Comparison of ENCODE assay signal across 1 cellular context in genomic region chr17:40816569-40816968, GRCh38.
TF ChIP-seq lines count a peak whose summit lies in the region.

No MANE protein-coding gene starts in this region.

TF ChIP-seq in K562, 482 proteins besides CTCF, POLR2A, EP300 and RAD21 (continues in another document):
- no peak for TF ChIP-seq IRF2 (CRISPR knock-in tag; IDR thresholded peaks at IDR 0.05)
- no peak for TF ChIP-seq OTX1 (CRISPR knock-in tag; IDR thresholded peaks at IDR 0.05)
- no peak for TF ChIP-seq SIRT6 (IDR thresholded peaks at IDR 0.05; ENCODE audit: low read depth, low read length)
- no peak for TF ChIP-seq CSDE1 (IDR thresholded peaks at IDR 0.05)
- TF ChIP-seq, protein P1, sequence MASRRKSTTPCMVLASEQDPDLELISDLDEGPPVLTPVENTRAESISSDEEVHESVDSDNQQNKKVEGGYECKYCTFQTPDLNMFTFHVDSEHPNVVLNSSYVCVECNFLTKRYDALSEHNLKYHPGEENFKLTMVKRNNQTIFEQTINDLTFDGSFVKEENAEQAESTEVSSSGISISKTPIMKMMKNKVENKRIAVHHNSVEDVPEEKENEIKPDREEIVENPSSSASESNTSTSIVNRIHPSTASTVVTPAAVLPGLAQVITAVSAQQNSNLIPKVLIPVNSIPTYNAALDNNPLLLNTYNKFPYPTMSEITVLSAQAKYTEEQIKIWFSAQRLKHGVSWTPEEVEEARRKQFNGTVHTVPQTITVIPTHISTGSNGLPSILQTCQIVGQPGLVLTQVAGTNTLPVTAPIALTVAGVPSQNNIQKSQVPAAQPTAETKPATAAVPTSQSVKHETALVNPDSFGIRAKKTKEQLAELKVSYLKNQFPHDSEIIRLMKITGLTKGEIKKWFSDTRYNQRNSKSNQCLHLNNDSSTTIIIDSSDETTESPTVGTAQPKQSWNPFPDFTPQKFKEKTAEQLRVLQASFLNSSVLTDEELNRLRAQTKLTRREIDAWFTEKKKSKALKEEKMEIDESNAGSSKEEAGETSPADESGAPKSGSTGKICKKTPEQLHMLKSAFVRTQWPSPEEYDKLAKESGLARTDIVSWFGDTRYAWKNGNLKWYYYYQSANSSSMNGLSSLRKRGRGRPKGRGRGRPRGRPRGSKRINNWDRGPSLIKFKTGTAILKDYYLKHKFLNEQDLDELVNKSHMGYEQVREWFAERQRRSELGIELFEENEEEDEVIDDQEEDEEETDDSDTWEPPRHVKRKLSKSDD (conservative IDR thresholded peaks at IDR 0.05; ENCODE audit: low read length) = no peak
- TF ChIP-seq TCFL5 (CRISPR knock-in tag; conservative IDR thresholded peaks at IDR 0.05) = no peak
- no peak for TF ChIP-seq ZNF696 (CRISPR knock-in tag; conservative IDR thresholded peaks at IDR 0.05)
- no peak for TF ChIP-seq DDX20 (tag; IDR thresholded peaks at IDR 0.05; ENCODE audit: low read depth)
- TF ChIP-seq ZNF780A (CRISPR knock-in tag; IDR thresholded peaks at IDR 0.05) = no peak
- no peak for TF ChIP-seq KDM4B (IDR thresholded peaks at IDR 0.05; ENCODE audit: borderline replicate concordance in 2 of 2, low read depth in 1 of 2)
- TF ChIP-seq ZBTB33 (CRISPR knock-in tag; IDR thresholded peaks at IDR 0.05) = no peak
- TF ChIP-seq SOX6 (IDR thresholded peaks at IDR 0.05) = 0 out of 2 replicates have a peak, but pooled peaks have one; percentile 44
- peak; percentile 29 for TF ChIP-seq TAF1 (IDR thresholded peaks at IDR 0.05; ENCODE audit: control insufficient read depth, extremely low read depth, insufficient read depth, low read length, severe bottlenecking)
- peak; percentile 56 for TF ChIP-seq SMARCA4 (IDR thresholded peaks at IDR 0.05)
- no peak for TF ChIP-seq HMGXB4 (CRISPR knock-in tag; IDR thresholded peaks at IDR 0.05)
- TF ChIP-seq SAFB2 (IDR thresholded peaks at IDR 0.05; ENCODE audit: borderline replicate concordance, low read depth, low read length, severe bottlenecking) = no peak
- TF ChIP-seq STAT6 (CRISPR knock-in tag; IDR thresholded peaks at IDR 0.05) = no peak
- no peak for TF ChIP-seq TAF9B (IDR thresholded peaks at IDR 0.05; ENCODE audit: partially characterized antibody)
- no peak for TF ChIP-seq HMGN3 (IDR thresholded peaks at IDR 0.05; ENCODE audit: borderline replicate concordance, extremely low read depth, insufficient read length, low read depth, low read length)
- no peak for TF ChIP-seq SP1 (CRISPR knock-in tag; IDR thresholded peaks at IDR 0.05)
- TF ChIP-seq ETV5 (CRISPR knock-in tag; IDR thresholded peaks at IDR 0.05; ENCODE audit: low read depth) = no peak
- TF ChIP-seq ELF1 (tag; IDR thresholded peaks at IDR 0.05) = no peak
- TF ChIP-seq, protein P2, sequence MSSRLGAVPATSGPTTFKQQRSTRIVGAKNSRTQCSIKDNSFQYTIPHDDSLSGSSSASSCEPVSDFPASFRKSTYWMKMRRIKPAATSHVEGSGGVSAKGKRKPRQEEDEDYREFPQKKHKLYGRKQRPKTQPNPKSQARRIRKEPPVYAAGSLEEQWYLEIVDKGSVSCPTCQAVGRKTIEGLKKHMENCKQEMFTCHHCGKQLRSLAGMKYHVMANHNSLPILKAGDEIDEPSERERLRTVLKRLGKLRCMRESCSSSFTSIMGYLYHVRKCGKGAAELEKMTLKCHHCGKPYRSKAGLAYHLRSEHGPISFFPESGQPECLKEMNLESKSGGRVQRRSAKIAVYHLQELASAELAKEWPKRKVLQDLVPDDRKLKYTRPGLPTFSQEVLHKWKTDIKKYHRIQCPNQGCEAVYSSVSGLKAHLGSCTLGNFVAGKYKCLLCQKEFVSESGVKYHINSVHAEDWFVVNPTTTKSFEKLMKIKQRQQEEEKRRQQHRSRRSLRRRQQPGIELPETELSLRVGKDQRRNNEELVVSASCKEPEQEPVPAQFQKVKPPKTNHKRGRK (tag; IDR thresholded peaks at IDR 0.05) = no peak
- no peak; the same call in 1 of the 2 replicates for TF ChIP-seq HINFP (tag; conservative IDR thresholded peaks at IDR 0.05; ENCODE audit: low read depth)
- TF ChIP-seq GABPA (tag; conservative IDR thresholded peaks at IDR 0.05; ENCODE audit: low read depth) = no peak
- TF ChIP-seq, protein P3, sequence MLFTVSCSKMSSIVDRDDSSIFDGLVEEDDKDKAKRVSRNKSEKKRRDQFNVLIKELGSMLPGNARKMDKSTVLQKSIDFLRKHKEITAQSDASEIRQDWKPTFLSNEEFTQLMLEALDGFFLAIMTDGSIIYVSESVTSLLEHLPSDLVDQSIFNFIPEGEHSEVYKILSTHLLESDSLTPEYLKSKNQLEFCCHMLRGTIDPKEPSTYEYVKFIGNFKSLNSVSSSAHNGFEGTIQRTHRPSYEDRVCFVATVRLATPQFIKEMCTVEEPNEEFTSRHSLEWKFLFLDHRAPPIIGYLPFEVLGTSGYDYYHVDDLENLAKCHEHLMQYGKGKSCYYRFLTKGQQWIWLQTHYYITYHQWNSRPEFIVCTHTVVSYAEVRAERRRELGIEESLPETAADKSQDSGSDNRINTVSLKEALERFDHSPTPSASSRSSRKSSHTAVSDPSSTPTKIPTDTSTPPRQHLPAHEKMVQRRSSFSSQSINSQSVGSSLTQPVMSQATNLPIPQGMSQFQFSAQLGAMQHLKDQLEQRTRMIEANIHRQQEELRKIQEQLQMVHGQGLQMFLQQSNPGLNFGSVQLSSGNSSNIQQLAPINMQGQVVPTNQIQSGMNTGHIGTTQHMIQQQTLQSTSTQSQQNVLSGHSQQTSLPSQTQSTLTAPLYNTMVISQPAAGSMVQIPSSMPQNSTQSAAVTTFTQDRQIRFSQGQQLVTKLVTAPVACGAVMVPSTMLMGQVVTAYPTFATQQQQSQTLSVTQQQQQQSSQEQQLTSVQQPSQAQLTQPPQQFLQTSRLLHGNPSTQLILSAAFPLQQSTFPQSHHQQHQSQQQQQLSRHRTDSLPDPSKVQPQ (CRISPR knock-in tag; IDR thresholded peaks at IDR 0.05; ENCODE audit: borderline replicate concordance) = no peak
- peak; percentile 70 for TF ChIP-seq CBFA2T2 (conservative IDR thresholded peaks at IDR 0.05)
- TF ChIP-seq GTF2B (IDR thresholded peaks at IDR 0.05; ENCODE audit: extremely low read depth, insufficient read length) = no peak
- peak; percentile 80 for TF ChIP-seq ARID1B (IDR thresholded peaks at IDR 0.05)
- peak; percentile 70 for TF ChIP-seq ZBTB5 (IDR thresholded peaks at IDR 0.05)
- TF ChIP-seq L3MBTL2 (IDR thresholded peaks at IDR 0.05) = no peak
- TF ChIP-seq SRSF3 (IDR thresholded peaks at IDR 0.05; ENCODE audit: insufficient read depth, low read length) = no peak
- TF ChIP-seq TAL1 (IDR thresholded peaks at IDR 0.05) = peak; percentile 69
- TF ChIP-seq FOS (IDR thresholded peaks at IDR 0.05; ENCODE audit: extremely low read depth, insufficient read length) = no peak
- no peak for TF ChIP-seq MYC (IDR thresholded peaks at IDR 0.05; ENCODE audit: low read depth, low read length)
- no peak for TF ChIP-seq MYC (CRISPR knock-in tag; IDR thresholded peaks at IDR 0.05; ENCODE audit: borderline replicate concordance, low read depth)
- TF ChIP-seq, protein P4, sequence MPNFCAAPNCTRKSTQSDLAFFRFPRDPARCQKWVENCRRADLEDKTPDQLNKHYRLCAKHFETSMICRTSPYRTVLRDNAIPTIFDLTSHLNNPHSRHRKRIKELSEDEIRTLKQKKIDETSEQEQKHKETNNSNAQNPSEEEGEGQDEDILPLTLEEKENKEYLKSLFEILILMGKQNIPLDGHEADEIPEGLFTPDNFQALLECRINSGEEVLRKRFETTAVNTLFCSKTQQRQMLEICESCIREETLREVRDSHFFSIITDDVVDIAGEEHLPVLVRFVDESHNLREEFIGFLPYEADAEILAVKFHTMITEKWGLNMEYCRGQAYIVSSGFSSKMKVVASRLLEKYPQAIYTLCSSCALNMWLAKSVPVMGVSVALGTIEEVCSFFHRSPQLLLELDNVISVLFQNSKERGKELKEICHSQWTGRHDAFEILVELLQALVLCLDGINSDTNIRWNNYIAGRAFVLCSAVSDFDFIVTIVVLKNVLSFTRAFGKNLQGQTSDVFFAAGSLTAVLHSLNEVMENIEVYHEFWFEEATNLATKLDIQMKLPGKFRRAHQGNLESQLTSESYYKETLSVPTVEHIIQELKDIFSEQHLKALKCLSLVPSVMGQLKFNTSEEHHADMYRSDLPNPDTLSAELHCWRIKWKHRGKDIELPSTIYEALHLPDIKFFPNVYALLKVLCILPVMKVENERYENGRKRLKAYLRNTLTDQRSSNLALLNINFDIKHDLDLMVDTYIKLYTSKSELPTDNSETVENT (CRISPR knock-in tag; IDR thresholded peaks at IDR 0.05) = no peak
- TF ChIP-seq, protein P5, sequence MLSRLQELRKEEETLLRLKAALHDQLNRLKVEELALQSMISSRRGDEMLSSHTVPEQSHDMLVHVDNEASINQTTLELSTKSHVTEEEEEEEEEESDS (CRISPR knock-in tag; IDR thresholded peaks at IDR 0.05) = no peak
- TF ChIP-seq MAFG (tag; conservative IDR thresholded peaks at IDR 0.05) = no peak
- no peak for TF ChIP-seq ZNF197 (CRISPR knock-in tag; IDR thresholded peaks at IDR 0.05; ENCODE audit: low read depth)
- peak; percentile 34; the same call in 1 of the 2 replicates for TF ChIP-seq NFIC (IDR thresholded peaks at IDR 0.05)
- TF ChIP-seq BDP1 (IDR thresholded peaks at IDR 0.05; ENCODE audit: insufficient read depth, insufficient read length) = no peak
- no peak for TF ChIP-seq RBBP5 (IDR thresholded peaks at IDR 0.05; ENCODE audit: borderline replicate concordance, insufficient read depth, low read length, poor library complexity, severe bottlenecking)
- TF ChIP-seq SP2 (IDR thresholded peaks at IDR 0.05; ENCODE audit: extremely low read depth, low read depth, low read length, poor library complexity, severe bottlenecking) = no peak
